Comparison of ENCODE assay signal across 1 cellular context in the genomic region with DNA sequence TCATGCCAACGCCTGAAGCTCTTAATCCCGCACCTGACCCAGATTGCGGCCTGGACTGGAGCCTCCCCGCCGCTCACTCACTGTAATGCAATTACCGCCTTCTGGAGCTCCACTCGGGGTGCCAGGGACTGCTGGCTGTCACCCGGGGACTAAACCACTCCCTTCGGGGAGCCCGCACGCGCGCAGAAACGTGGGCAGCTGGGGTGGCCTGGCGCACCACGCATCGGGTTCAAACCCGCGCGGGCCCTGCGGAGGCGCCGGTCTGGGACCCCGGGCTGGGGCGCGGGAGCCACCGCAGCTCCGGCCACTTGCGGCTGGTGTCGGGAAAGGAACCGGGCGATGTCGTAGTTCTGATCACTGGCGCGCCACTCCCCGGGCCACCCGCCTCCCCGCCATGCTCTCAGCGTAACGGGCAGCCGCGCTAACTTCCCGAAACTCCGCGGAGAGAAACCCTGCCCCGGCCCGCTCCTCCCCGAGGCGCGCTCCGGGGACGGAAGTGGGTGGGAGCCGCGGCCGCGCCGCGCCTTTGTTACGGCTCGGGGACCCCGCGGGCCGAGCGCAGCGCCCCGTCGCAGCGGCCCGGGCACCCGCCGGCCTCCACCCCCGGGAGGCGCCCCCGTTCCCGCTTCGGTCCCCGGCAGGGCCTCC.
TF ChIP-seq lines count a peak whose summit lies in the region.

No MANE protein-coding gene starts in this region.

TF ChIP-seq in GM12878, 131 proteins besides CTCF, POLR2A, EP300 and RAD21 (continued from another document):
- TF ChIP-seq, protein P1, sequence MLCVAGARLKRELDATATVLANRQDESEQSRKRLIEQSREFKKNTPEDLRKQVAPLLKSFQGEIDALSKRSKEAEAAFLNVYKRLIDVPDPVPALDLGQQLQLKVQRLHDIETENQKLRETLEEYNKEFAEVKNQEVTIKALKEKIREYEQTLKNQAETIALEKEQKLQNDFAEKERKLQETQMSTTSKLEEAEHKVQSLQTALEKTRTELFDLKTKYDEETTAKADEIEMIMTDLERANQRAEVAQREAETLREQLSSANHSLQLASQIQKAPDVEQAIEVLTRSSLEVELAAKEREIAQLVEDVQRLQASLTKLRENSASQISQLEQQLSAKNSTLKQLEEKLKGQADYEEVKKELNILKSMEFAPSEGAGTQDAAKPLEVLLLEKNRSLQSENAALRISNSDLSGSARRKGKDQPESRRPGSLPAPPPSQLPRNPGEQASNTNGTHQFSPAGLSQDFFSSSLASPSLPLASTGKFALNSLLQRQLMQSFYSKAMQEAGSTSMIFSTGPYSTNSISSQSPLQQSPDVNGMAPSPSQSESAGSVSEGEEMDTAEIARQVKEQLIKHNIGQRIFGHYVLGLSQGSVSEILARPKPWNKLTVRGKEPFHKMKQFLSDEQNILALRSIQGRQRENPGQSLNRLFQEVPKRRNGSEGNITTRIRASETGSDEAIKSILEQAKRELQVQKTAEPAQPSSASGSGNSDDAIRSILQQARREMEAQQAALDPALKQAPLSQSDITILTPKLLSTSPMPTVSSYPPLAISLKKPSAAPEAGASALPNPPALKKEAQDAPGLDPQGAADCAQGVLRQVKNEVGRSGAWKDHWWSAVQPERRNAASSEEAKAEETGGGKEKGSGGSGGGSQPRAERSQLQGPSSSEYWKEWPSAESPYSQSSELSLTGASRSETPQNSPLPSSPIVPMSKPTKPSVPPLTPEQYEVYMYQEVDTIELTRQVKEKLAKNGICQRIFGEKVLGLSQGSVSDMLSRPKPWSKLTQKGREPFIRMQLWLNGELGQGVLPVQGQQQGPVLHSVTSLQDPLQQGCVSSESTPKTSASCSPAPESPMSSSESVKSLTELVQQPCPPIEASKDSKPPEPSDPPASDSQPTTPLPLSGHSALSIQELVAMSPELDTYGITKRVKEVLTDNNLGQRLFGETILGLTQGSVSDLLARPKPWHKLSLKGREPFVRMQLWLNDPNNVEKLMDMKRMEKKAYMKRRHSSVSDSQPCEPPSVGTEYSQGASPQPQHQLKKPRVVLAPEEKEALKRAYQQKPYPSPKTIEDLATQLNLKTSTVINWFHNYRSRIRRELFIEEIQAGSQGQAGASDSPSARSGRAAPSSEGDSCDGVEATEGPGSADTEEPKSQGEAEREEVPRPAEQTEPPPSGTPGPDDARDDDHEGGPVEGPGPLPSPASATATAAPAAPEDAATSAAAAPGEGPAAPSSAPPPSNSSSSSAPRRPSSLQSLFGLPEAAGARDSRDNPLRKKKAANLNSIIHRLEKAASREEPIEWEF (IDR thresholded peaks at IDR 0.05; ENCODE audit: insufficient replicate concordance, low read depth, low read length) = no peak
- TF ChIP-seq NFIC (IDR thresholded peaks at IDR 0.05; ENCODE audit: low read depth, low read length) = no peak
- no peak for TF ChIP-seq SMAD5 (IDR thresholded peaks at IDR 0.05; ENCODE audit: low read depth)
- TF ChIP-seq, protein P2, sequence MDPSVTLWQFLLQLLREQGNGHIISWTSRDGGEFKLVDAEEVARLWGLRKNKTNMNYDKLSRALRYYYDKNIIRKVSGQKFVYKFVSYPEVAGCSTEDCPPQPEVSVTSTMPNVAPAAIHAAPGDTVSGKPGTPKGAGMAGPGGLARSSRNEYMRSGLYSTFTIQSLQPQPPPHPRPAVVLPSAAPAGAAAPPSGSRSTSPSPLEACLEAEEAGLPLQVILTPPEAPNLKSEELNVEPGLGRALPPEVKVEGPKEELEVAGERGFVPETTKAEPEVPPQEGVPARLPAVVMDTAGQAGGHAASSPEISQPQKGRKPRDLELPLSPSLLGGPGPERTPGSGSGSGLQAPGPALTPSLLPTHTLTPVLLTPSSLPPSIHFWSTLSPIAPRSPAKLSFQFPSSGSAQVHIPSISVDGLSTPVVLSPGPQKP (IDR thresholded peaks at IDR 0.05; ENCODE audit: low read depth, low read length) = no peak
- TF ChIP-seq ZSCAN29 (IDR thresholded peaks at IDR 0.05) = no peak
- TF ChIP-seq MXI1 (IDR thresholded peaks at IDR 0.05; ENCODE audit: low read depth, low read length) = no peak
- peak in 1 of 2 experiments; percentile 34; a peak in 1 of 4 replicates for TF ChIP-seq BHLHE40 (IDR thresholded peaks at IDR 0.05; ENCODE audit: borderline replicate concordance in 1 of 2, low read depth in 2 of 2, low read length in 1 of 2)
- peak; percentile 79 for TF ChIP-seq GATAD2B (conservative IDR thresholded peaks at IDR 0.05; ENCODE audit: low read depth)
TF ChIP-seq in GM12878: peak in this region for 3.
